ENCODE assay signal across 28 cellular contexts in the genomic region with DNA sequence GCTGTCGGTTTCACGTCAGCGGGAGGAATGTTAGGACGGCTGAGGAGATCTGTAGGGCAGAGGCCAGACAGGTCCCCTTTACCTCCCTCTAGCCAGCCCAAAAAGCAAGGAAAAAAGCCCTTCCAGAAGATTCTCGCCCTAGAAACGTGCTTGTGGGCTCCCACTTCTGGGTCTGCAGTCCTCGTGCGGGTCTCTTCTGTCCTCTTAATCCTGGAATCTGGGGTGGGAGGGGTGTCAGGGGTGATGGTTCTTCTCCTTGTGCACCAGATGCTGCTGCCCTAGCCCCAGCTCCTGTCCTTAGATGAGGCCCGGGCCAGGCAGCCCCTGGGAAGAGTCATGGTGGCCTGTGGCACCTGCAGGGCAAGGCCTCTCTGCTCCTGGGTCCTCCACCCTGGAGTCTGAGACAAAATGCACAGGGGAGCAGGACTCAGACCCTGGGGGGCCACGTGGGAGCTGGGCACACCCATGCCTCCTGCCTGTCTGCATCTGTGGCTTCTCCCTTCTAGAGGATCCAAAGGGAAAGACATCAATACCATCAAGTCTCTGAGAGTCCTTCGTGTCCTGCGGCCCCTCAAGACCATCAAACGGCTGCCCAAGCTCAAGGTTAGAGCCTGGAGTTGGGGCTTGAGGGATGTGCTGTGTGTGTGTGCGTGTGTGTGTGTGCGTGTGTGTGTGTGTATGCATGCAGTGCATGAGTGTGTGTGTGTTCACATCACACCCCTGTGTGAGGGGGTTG.
DNase-seq lines count a peak whose midpoint lies in the region; ATAC-seq, FAIRE-seq and TF ChIP-seq lines count a peak whose summit lies in the region.
"Had no signal": no experiment of that assay in that cellular context is flagged by ENCODE, and none has a peak within 500 bp of the region (broad histone marks: within the 10 kb centered on the region; RNA-seq: fewer than 3 reads in every experiment).

No MANE protein-coding gene starts in this region.

- no peaks in the 10 kb centered on the region for H3F3A ChIP-seq in SK-N-SH (replicated peaks; ENCODE audit: insufficient read depth)

- POLR2A ChIA-PET in SK-N-SH (lab: Yijun Ruan, JAX) (no interaction called here), HepG2 (lab: Yijun Ruan, JAX) (no interaction called here)

- 59% methylated on average over 10 of the region's 15 CpGs for WGBS in SK-N-SH (ENCODE audit: low lambda C conversion rate)
- whole genome bisulfite sequencing in HepG2 (ENCODE audit: low lambda C conversion rate): 21% methylated on average over 14 of the region's 15 CpGs
- WGBS in testis, 2 donors: 82 to 88% methylated on average over 8 to 15 of the region's 15 CpGs

- H3K36me3 ChIP-seq in SK-N-SH (replicated peaks in 1 of 2; ENCODE audit: control insufficient read depth in 1 of 2, insufficient read depth in 2 of 2, low read length in 1 of 2): no peaks in the 10 kb centered on the region
- H3K36me3 ChIP-seq in HepG2 (replicated peaks in 1 of 2; ENCODE audit: control insufficient read depth in 1 of 2, insufficient read depth in 2 of 2, low read length in 2 of 2): no peaks in the 10 kb centered on the region
- H3K36me3 ChIP-seq in testis (ENCODE audit: low read depth, missing control alignments): no peaks in the 10 kb centered on the region
- H3K36me3 ChIP-seq: tibial nerve had no signal

- DNase-seq in SK-N-SH (peak; percentile 13), HepG2 (ENCODE audit: low spot score) (no peak), testis (peak; percentile 4), occipital lobe (lab: John Stamatoyannopoulos, UW) (no peak), NCI-H748 (lab: John Stamatoyannopoulos, UW; ENCODE audit: unreplicated experiment) (no peak)
- peak; percentile 44 for DNase-seq in activated CD8-positive, alpha-beta memory T cell treated with anti-CD3 and anti-CD28 coated beads, Interleukin-2, amount 50 U/mL, for 48 hours
- DNase-seq: activated CD4-positive, alpha-beta T cell treated with anti-CD3 and anti-CD28 coated beads for 4 hours; activated gamma-delta T cell; activated naive CD8-positive, alpha-beta T cell treated with anti-CD3 and anti-CD28 coated beads, Interleukin-2, amount 50 U/mL, for 24 hours; cerebellar nuclear complex; DMS53; foreskin fibroblast; left ventricle myocardium superior; midbrain; MV-4-11; NCI-H1694; NCI-H524 treated with DMSO at 0.1 percent for 48 hours; stimulated activated naive CD8-positive, alpha-beta T cell treated with anti-CD3 and anti-CD28 coated beads, Interleukin-15, amount 100 ng/mL, for 72 hours; T-helper 17 cell had no signal

- FAIRE-seq in HepG2 (lab: Jason Lieb, UNC): no peak
- FAIRE-seq: G401.6 had no signal

- H3K79me2 ChIP-seq in SK-N-SH (ENCODE audit: insufficient read depth) (no peaks in the 10 kb centered on the region), HepG2 (ENCODE audit: insufficient read depth, low read length) (no peaks in the 10 kb centered on the region)

- H3K27ac ChIP-seq in SK-N-SH (ENCODE audit: low read depth in 2 of 2, low read length in 1 of 2) (no peak overlapping the region), HepG2 (ENCODE audit: extremely low read length, insufficient read depth, low read length) (no peak overlapping the region), testis (no peak overlapping the region)
- H3K27ac ChIP-seq: 22Rv1, tibial nerve had no signal

- TF ChIP-seq EP300 in SK-N-SH (IDR thresholded peaks at IDR 0.05; ENCODE audit: borderline replicate concordance in 1 of 2, low read depth in 1 of 2, low read length in 1 of 2) (no peak), HepG2 (IDR thresholded peaks at IDR 0.05; ENCODE audit: low read depth in 2 of 2, low read length in 2 of 2) (no peak), HepG2 (CRISPR knock-in tag; IDR thresholded peaks at IDR 0.05; ENCODE audit: borderline replicate concordance) (no peak)

- no peak for TF ChIP-seq POLR2A in HepG2 (IDR thresholded peaks at IDR 0.05; ENCODE audit: insufficient read depth in 1 of 2, low read depth in 2 of 2, low read length in 2 of 2)
- TF ChIP-seq POLR2A in testis (IDR thresholded peaks at IDR 0.05): no peak

- TF ChIP-seq RAD21 in SK-N-SH (IDR thresholded peaks at IDR 0.05; ENCODE audit: low read length): no peak
- no peak for TF ChIP-seq RAD21 in HepG2 (CRISPR knock-in tag; IDR thresholded peaks at IDR 0.05)

- no peaks in the 10 kb centered on the region for H3K9me2 ChIP-seq in SK-N-SH

- H3K4me2 ChIP-seq in SK-N-SH (no peak overlapping the region), HepG2 (ENCODE audit: low read depth, low read length) (no peak overlapping the region)
- H3K4me2 ChIP-seq: GM23338 had no signal

- CTCF ChIA-PET in SK-N-SH (lab: Yijun Ruan, JAX) (no interaction called here), HepG2 (lab: Yijun Ruan, JAX; ENCODE audit: low intra/inter-chr PET ratio, low total read pairs) (no interaction called here)

- no peaks in the 10 kb centered on the region for H3K4me1 ChIP-seq in SK-N-SH (ENCODE audit: control insufficient read depth in 1 of 2, insufficient read depth in 2 of 2, low read depth in 1 of 2, low read length in 1 of 2)
- no peaks in the 10 kb centered on the region for H3K4me1 ChIP-seq in HepG2 (ENCODE audit: insufficient read depth, low read length)
- H3K4me1 ChIP-seq in testis: no peaks in the 10 kb centered on the region
- H3K4me1 ChIP-seq: tibial nerve had no signal

- H3K9me3 ChIP-seq in SK-N-SH (no peaks in the 10 kb centered on the region), HepG2 (ENCODE audit: low read length) (no peaks in the 10 kb centered on the region), testis (no peaks in the 10 kb centered on the region)

- no peaks in the 10 kb centered on the region for H4K20me1 ChIP-seq in SK-N-SH (ENCODE audit: insufficient read depth)
- no peaks in the 10 kb centered on the region for H4K20me1 ChIP-seq in HepG2 (ENCODE audit: insufficient read depth, low read length)

- intact Hi-C loops in HepG2 (cut with micrococcal nuclease; ENCODE audit: unreplicated experiment): no loop called here
- intact Hi-C loops in testis (cut with DNase I; ENCODE audit: low total_unique reads): no loop called here

- H3K4me3 ChIP-seq in SK-N-SH (ENCODE audit: low read depth in 2 of 2, low read length in 1 of 2) (no peak overlapping the region), HepG2 (replicated peaks in 1 of 3; ENCODE audit: insufficient read depth in 1 of 3, low read depth in 2 of 3, low read length in 3 of 3) (no peak overlapping the region), testis (no peak overlapping the region)
- H3K4me3 ChIP-seq: GM23338, tibial nerve had no signal

- H3K9ac ChIP-seq in SK-N-SH (no peak overlapping the region), HepG2 (ENCODE audit: insufficient read depth, low read depth, low read length) (no peak overlapping the region)

- in situ Hi-C loops in HepG2 (cut with HindIII; ENCODE audit: extremely low pct_ligation_motif_present, low pct_unique_long_range_greater_than_20kb): no loop called here

- no TSS peak for BruUV-seq in HepG2 (replicated peaks; lab: Mats Ljungman, UMichigan)

- ATAC-seq in SK-N-SH treated with all-trans-retinoic acid at 6 μM for 48 hours (no peak), HepG2 (no peak), GM21447 (IDR thresholded peaks at IDR 0.05; ENCODE audit: unreplicated experiment) (no peak)
- ATAC-seq: CD8-positive, alpha-beta T cell; GM23338; left ventricle myocardium superior; naive thymus-derived CD8-positive, alpha-beta T cell; sciatic nerve; stimulated activated naive CD8-positive, alpha-beta T cell treated with anti-CD3 and anti-CD28 coated beads, Interleukin-15, amount 100 ng/mL, for 72 hours; T-helper 17 cell had no signal

- H2AFZ ChIP-seq in SK-N-SH (ENCODE audit: low read depth): no peak overlapping the region
- H2AFZ ChIP-seq in HepG2 (ENCODE audit: low read length): no peak overlapping the region
- H2AFZ ChIP-seq: GM23338 had no signal

- TF ChIP-seq CTCF in SK-N-SH (IDR thresholded peaks at IDR 0.05) (no peak), HepG2 (CRISPR knock-in tag; IDR thresholded peaks at IDR 0.05) (no peak), testis (IDR thresholded peaks at IDR 0.05) (no peak)

- no peaks in the 10 kb centered on the region for H3K27me3 ChIP-seq in SK-N-SH (ENCODE audit: insufficient read depth)
- peaks cover 10 to 54% of the 10 kb centered on the region in 2 experiments for H3K27me3 ChIP-seq in HepG2 (ENCODE audit: control insufficient read depth in 1 of 2, insufficient read depth in 2 of 2, low read length in 2 of 2)
- no peaks in the 10 kb centered on the region for H3K27me3 ChIP-seq in testis
- H3K27me3 ChIP-seq: tibial nerve had no signal

TF ChIP-seq in SK-N-SH, 30 proteins besides CTCF, POLR2A, EP300 and RAD21 (continues in another document):
- TF ChIP-seq TEAD4 (IDR thresholded peaks at IDR 0.05; ENCODE audit: borderline replicate concordance, insufficient read depth) (no peak), MEF2A (IDR thresholded peaks at IDR 0.05; ENCODE audit: borderline replicate concordance, low read depth) (no peak), YY1 (IDR thresholded peaks at IDR 0.05; ENCODE audit: low read depth) (no peak), FOXJ3 (CRISPR knock-in tag; IDR thresholded peaks at IDR 0.05) (no peak)

TF ChIP-seq in SK-N-SH treated with all-trans-retinoic acid at 6 μM for 48 hours, 23 proteins besides CTCF, POLR2A, EP300 and RAD21 (continues in another document):
- TF ChIP-seq ZNF70 (CRISPR knock-in tag; IDR thresholded peaks at IDR 0.05): no peak

TF ChIP-seq in HepG2, 621 proteins besides CTCF, POLR2A, EP300 and RAD21:
- TF ChIP-seq, protein P1, sequence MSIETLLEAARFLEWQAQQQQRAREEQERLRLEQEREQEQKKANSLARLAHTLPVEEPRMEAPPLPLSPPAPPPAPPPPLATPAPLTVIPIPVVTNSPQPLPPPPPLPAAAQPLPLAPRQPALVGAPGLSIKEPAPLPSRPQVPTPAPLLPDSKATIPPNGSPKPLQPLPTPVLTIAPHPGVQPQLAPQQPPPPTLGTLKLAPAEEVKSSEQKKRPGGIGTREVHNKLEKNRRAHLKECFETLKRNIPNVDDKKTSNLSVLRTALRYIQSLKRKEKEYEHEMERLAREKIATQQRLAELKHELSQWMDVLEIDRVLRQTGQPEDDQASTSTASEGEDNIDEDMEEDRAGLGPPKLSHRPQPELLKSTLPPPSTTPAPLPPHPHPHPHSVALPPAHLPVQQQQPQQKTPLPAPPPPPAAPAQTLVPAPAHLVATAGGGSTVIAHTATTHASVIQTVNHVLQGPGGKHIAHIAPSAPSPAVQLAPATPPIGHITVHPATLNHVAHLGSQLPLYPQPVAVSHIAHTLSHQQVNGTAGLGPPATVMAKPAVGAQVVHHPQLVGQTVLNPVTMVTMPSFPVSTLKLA (IDR thresholded peaks at IDR 0.05): peak; percentile 13; the same call in 1 of the 2 replicates
- no peak for TF ChIP-seq ETV6 (CRISPR knock-in tag; conservative IDR thresholded peaks at IDR 0.05)

Comparison
In these comparisons a context has a peak if more than half of its experiments do, and no peak if none do; other contexts are left out.
1. DNase-seq: peak in SK-N-SH (single experiment), activated CD8-positive, alpha-beta memory T cell treated with anti-CD3 and anti-CD28 coated beads, Interleukin-2, amount 50 U/mL, for 48 hours (single experiment) and testis (single experiment); none in HepG2 (single experiment), occipital lobe (single experiment) and NCI-H748 (single experiment).